8 cellular contexts compared by ENCODE assay signal in the genomic region with DNA sequence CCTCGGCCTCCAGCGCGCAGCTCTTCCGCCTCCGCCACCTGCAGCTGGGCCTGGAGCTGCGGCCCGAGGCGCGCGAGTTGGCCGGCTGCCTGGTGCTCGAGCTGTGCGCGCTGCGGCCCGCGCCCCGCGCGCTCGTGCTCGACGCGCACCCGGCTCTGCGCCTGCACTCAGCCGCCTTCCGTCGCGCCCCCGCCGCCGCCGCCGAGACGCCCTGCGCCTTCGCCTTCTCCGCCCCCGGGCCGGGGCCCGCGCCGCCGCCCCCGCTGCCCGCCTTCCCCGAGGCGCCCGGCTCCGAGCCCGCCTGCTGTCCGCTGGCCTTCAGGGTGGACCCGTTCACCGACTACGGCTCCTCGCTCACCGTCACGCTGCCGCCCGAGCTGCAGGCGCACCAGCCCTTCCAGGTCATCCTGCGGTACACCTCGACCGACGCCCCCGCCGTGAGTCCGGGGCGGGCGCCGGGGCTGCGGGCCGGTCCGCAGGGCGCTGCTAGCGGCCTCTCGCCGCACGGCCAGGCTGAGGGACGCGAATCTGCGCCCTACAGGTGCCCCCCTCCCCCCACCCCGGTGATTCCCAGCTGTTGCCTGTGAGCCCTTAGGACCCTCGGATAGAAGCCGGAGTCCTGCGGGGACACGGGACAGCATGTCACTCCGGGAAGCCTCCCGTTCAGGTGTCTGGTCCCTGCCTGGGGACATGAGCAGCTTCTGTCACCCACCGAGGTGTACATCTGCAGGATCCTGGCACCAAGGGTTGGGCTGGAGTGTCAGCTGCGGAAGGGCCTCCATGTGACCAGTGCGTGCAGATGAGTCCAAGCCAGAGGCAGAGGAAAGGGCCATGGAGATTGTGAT. TPM values are rescaled to one million over a fixed set of nuclear protein-coding genes. Genes with fewer than 3 reads are reported as not detected.
DNase-seq lines count a peak whose midpoint lies in the region; ATAC-seq lines count a peak whose summit lies in the region.

No MANE protein-coding gene starts in this region.

- peak overlapping the region; percentile 53 for H3K4me3 ChIP-seq in SJCRH30

- no peaks in the 10 kb centered on the region for H3K27me3 ChIP-seq in SJCRH30

- H3K36me3 ChIP-seq in SJCRH30: no peaks in the 10 kb centered on the region

- peaks cover 31% of the 10 kb centered on the region for H3K4me1 ChIP-seq in SJCRH30

- H3K9me3 ChIP-seq in SJCRH30 (replicated peaks): no peaks in the 10 kb centered on the region

- ATAC-seq in GM18861 (IDR thresholded peaks at IDR 0.05; ENCODE audit: unreplicated experiment): peak; percentile 17
- peak; percentile 27 for ATAC-seq in HG03521 (IDR thresholded peaks at IDR 0.05; ENCODE audit: unreplicated experiment)

- peak; percentile 83 for DNase-seq in Ammon's horn (ENCODE audit: low spot score)
- DNase-seq in SJCRH30: peak; percentile 32 to 58
- DNase-seq in astrocyte of the hippocampus (ENCODE audit: low read depth, low spot score): peak; percentile 84
- DNase-seq in hypothalamus (lab: John Stamatoyannopoulos, UW): peak in 34 of 51 donors; percentile 15 to 79 (median 50)
- peak; percentile 74 for DNase-seq in putamen (ENCODE audit: low spot score)
- DNase-seq in ecto neural progenitor cell (ENCODE audit: low spot score): no peak

- no peak overlapping the region for H3K27ac ChIP-seq in SJCRH30

RNA-seq across cellular contexts. Expression of a gene that starts 0.6 kb away (rescaled TPM):
- 6.0 and 8.4 TPM in 2 replicates for total RNA-seq in SJCRH30 (2014; rRNA removed; shearing (Covaris generic))

RNA-seq across cellular contexts. Expression of a gene that starts 8.7 kb away (rescaled TPM):
- total RNA-seq in SJCRH30 (2014; rRNA removed; shearing (Covaris generic)): 9.3 and 11.3 TPM in 2 replicates

RNA-seq across cellular contexts. Expression of a gene that starts 11.1 kb away (rescaled TPM):
- total RNA-seq in SJCRH30 (2014; rRNA removed; shearing (Covaris generic)): 6.3 and 6.7 TPM in 2 replicates

RNA-seq across cellular contexts. Expression of a gene that starts 17.6 kb away (rescaled TPM):
- 23.1 and 27.4 TPM in 2 replicates for total RNA-seq in SJCRH30 (2014; rRNA removed; shearing (Covaris generic))

RNA-seq across cellular contexts. Expression of a gene that starts 56.4 kb away (rescaled TPM):
- 0.04 and 0.30 TPM in 2 replicates for total RNA-seq in SJCRH30 (2014; rRNA removed; shearing (Covaris generic))
